ENCODE assay signal across 10 cellular contexts in genomic region chr12:53737951-53738833, GRCh38. TPM values are rescaled to one million over a fixed set of nuclear protein-coding genes. Genes with fewer than 3 reads are reported as not detected.
DNase-seq lines count a peak whose midpoint lies in the region; TF ChIP-seq lines count a peak whose summit lies in the region.
"Had no signal": no experiment of that assay in that cellular context is flagged by ENCODE, and none has a peak within 500 bp of the region (broad histone marks: within the 10 kb centered on the region; RNA-seq: fewer than 3 reads in every experiment).

No MANE protein-coding gene starts in this region.

- H3K27me3 ChIP-seq in HUES48 (ENCODE audit: control insufficient read depth, insufficient read depth, low read length) = peaks cover 79% of the 10 kb centered on the region

- no peak overlapping the region for H3K27ac ChIP-seq in HUES48 (ENCODE audit: low read depth, low read length)

- no peaks in the 10 kb centered on the region for H3K36me3 ChIP-seq in HUES48 (ENCODE audit: control insufficient read depth, insufficient read depth, low read length)

- TF ChIP-seq CTCF in GM10266 (IDR thresholded peaks at IDR 0.05; ENCODE audit: control insufficient read depth, insufficient read depth, low read depth, missing control alignments) = no peak

- no peaks in the 10 kb centered on the region for H3K9me3 ChIP-seq in HUES48 (ENCODE audit: control insufficient read depth, insufficient read depth, low read length)

- peaks cover 16% of the 10 kb centered on the region for H3K4me1 ChIP-seq in HUES48 (ENCODE audit: control insufficient read depth, insufficient read depth, low read length)

- DNase-seq in T-helper 9 cell (peak; percentile 45), retina (peak; percentile 56), SKM-1 (lab: John Stamatoyannopoulos, UW; ENCODE audit: unreplicated experiment) (no peak), occipital lobe (lab: John Stamatoyannopoulos, UW) (no peak), GM10266 (ENCODE audit: extremely low spot score) (no peak), NK-92 (lab: John Stamatoyannopoulos, UW; ENCODE audit: unreplicated experiment) (no peak)
- peak; percentile 46 for DNase-seq in effector CD8-positive, alpha-beta T cell (lab: John Stamatoyannopoulos, UW)

- peak overlapping the region; percentile 26; the same call in 1 of the 2 replicates for H3K9ac ChIP-seq in HUES48 (ENCODE audit: low read depth, low read length)

- H3K4me3 ChIP-seq in HUES48 (ENCODE audit: low read depth, low read length) = peak overlapping the region; percentile 76

RNA-seq across cellular contexts. Expression of gene CALCOCO1, which starts 10.9 kb away (rescaled TPM):
- total RNA-seq in occipital lobe = 69.7 TPM

RNA-seq across cellular contexts. Expression of gene CISTR, which starts 13.6 kb away (rescaled TPM):
- total RNA-seq in occipital lobe = not detected
- total RNA-seq: osteocyte, SK-MEL-5 had no signal

Comparison
In these comparisons a context has a peak if more than half of its experiments do, and no peak if none do; other contexts are left out.
1. DNase-seq: peak in T-helper 9 cell (single experiment), effector CD8-positive, alpha-beta T cell (single experiment) and retina (single experiment); none in SKM-1 (single experiment), occipital lobe (single experiment), GM10266 (single experiment) and NK-92 (single experiment).